ENCODE assay signal across 8 cellular contexts in genomic region chr10:119478111-119479047, GRCh38.
DNase-seq lines count a peak whose midpoint lies in the region; ATAC-seq lines count a peak whose summit lies in the region.

No MANE protein-coding gene starts in this region.

- no peaks in the 10 kb centered on the region; the same call in 1 of the 2 replicates for H3K9me3 ChIP-seq in SJCRH30 (replicated peaks)

- peak overlapping the region; percentile 80 for H3K27ac Mint-ChIP-seq in activated CD4-positive, alpha-beta T cell treated with anti-CD3 and anti-CD28 coated beads, Interleukin-2, amount 10 ng/mL, durations not matched to agents 24 days and 14 days
- peak overlapping the region; percentile 50 for H3K27ac Mint-ChIP-seq in stimulated activated effector memory CD8-positive, alpha-beta T cell treated with anti-CD3 and anti-CD28 coated beads, Interleukin-12 subunit alpha, Interleukin-12 subunit beta, amount 100 ng/mL, for 72 hours

- no peaks in the 10 kb centered on the region for H3K4me1 ChIP-seq in SJCRH30

- peaks cover 32% of the 10 kb centered on the region for H3K4me1 Mint-ChIP-seq in activated CD4-positive, alpha-beta T cell treated with anti-CD3 and anti-CD28 coated beads, Interleukin-2, amount 10 ng/mL, durations not matched to agents 24 days and 14 days
- H3K4me1 Mint-ChIP-seq in stimulated activated effector memory CD8-positive, alpha-beta T cell treated with anti-CD3 and anti-CD28 coated beads, Interleukin-12 subunit alpha, Interleukin-12 subunit beta, amount 100 ng/mL, for 72 hours, result peaks cover 28% of the 10 kb centered on the region

- H3K27me3 ChIP-seq in SJCRH30, result peaks cover 3% of the 10 kb centered on the region; the same call in 1 of the 2 replicates

- no peaks in the 10 kb centered on the region for H3K9me3 Mint-ChIP-seq in activated CD4-positive, alpha-beta T cell treated with anti-CD3 and anti-CD28 coated beads, Interleukin-2, amount 10 ng/mL, durations not matched to agents 24 days and 14 days
- no peaks in the 10 kb centered on the region for H3K9me3 Mint-ChIP-seq in stimulated activated effector memory CD8-positive, alpha-beta T cell treated with anti-CD3 and anti-CD28 coated beads, Interleukin-12 subunit alpha, Interleukin-12 subunit beta, amount 100 ng/mL, for 72 hours

- peaks cover 2% of the 10 kb centered on the region for H3K36me3 Mint-ChIP-seq in activated CD4-positive, alpha-beta T cell treated with anti-CD3 and anti-CD28 coated beads, Interleukin-2, amount 10 ng/mL, durations not matched to agents 24 days and 14 days (ENCODE audit: low read depth)
- H3K36me3 Mint-ChIP-seq in stimulated activated effector memory CD8-positive, alpha-beta T cell treated with anti-CD3 and anti-CD28 coated beads, Interleukin-12 subunit alpha, Interleukin-12 subunit beta, amount 100 ng/mL, for 72 hours, result peaks cover 6% of the 10 kb centered on the region

- H3K36me3 ChIP-seq in SJCRH30, result no peaks in the 10 kb centered on the region

- intact Hi-C loops in activated CD4-positive, alpha-beta T cell treated with anti-CD3 and anti-CD28 coated beads, Interleukin-2, amount 10 ng/mL, durations not matched to agents 24 days and 14 days (cut with micrococcal nuclease), result loop anchor here (1.0 to 2.0 kb wide), 2 partner anchors 11 to 18 kb away; no protein-coding TSS in a partner anchor
- intact Hi-C loops in Right ventricle myocardium inferior (cut with DNase I), result no loop called here

- no peak overlapping the region for H3K27ac ChIP-seq in SJCRH30

- H3K4me3 Mint-ChIP-seq in activated CD4-positive, alpha-beta T cell treated with anti-CD3 and anti-CD28 coated beads, Interleukin-2, amount 10 ng/mL, durations not matched to agents 24 days and 14 days, result peak overlapping the region; percentile 66
- peak overlapping the region; percentile 25 for H3K4me3 Mint-ChIP-seq in stimulated activated effector memory CD8-positive, alpha-beta T cell treated with anti-CD3 and anti-CD28 coated beads, Interleukin-12 subunit alpha, Interleukin-12 subunit beta, amount 100 ng/mL, for 72 hours

- DNase-seq in activated CD4-positive, alpha-beta T cell treated with anti-CD3 and anti-CD28 coated beads, Interleukin-2, amount 10 ng/mL, durations not matched to agents 24 days and 14 days, result peak; percentile 78
- DNase-seq in activated CD4-positive, alpha-beta T cell treated with anti-CD3 and anti-CD28 coated beads, Interleukin-2, amount 50 U/mL, for 1 hour, result no peak
- peak; percentile 24 for DNase-seq in SKM-1 (lab: John Stamatoyannopoulos, UW; ENCODE audit: unreplicated experiment)
- DNase-seq in stimulated activated effector memory CD8-positive, alpha-beta T cell treated with anti-CD3 and anti-CD28 coated beads, Interleukin-12 subunit alpha, Interleukin-12 subunit beta, amount 100 ng/mL, for 72 hours (ENCODE audit: low spot score in 2 of 2), result peak in 1 of 2 donors; percentile 8
- DNase-seq in Right ventricle myocardium inferior (ENCODE audit: missing footprints), result no peak
- no peak for DNase-seq in SJCRH30
- DNase-seq in DMS153 (lab: John Stamatoyannopoulos, UW), result no peak

- no peak overlapping the region for H3K4me3 ChIP-seq in SJCRH30

- ATAC-seq in HG02885 (IDR thresholded peaks at IDR 0.05; ENCODE audit: poor library complexity, unreplicated experiment) (peak; percentile 85), Right ventricle myocardium inferior (no peak)
- ATAC-seq in stimulated activated effector memory CD8-positive, alpha-beta T cell treated with anti-CD3 and anti-CD28 coated beads, Interleukin-12 subunit alpha, Interleukin-12 subunit beta, amount 100 ng/mL, for 72 hours, result peak; percentile 95

- no peaks in the 10 kb centered on the region for H3K27me3 Mint-ChIP-seq in activated CD4-positive, alpha-beta T cell treated with anti-CD3 and anti-CD28 coated beads, Interleukin-2, amount 10 ng/mL, durations not matched to agents 24 days and 14 days

Comparison
In these comparisons a context has a peak if more than half of its experiments do, and no peak if none do; other contexts are left out.
1. DNase-seq: peak in activated CD4-positive, alpha-beta T cell treated with anti-CD3 and anti-CD28 coated beads, Interleukin-2, amount 10 ng/mL, durations not matched to agents 24 days and 14 days (single experiment) and SKM-1 (single experiment); none in activated CD4-positive, alpha-beta T cell treated with anti-CD3 and anti-CD28 coated beads, Interleukin-2, amount 50 U/mL, for 1 hour (single experiment), Right ventricle myocardium inferior (single experiment), SJCRH30 (0 of 2) and DMS153 (single experiment).